In genomic region chr15:50116477-50116876, GRCh38 we compare ENCODE assay signal across 1 cellular context.
TF ChIP-seq lines count a peak whose summit lies in the region.

No MANE protein-coding gene starts in this region.

TF ChIP-seq in H1, 55 proteins besides CTCF, POLR2A, EP300 and RAD21 (continued from another document):
- TF ChIP-seq RXRA (IDR thresholded peaks at IDR 0.05; ENCODE audit: insufficient read depth, low read depth, low read length): 0 out of 2 replicates have a peak, but pooled peaks have one; percentile 14
- no peak for TF ChIP-seq POU5F1 (IDR thresholded peaks at IDR 0.05; ENCODE audit: low read depth, low read length)
- no peak for TF ChIP-seq CBX8 (IDR thresholded peaks at IDR 0.05; ENCODE audit: borderline replicate concordance, low read depth, low read length)
- no peak for TF ChIP-seq KDM1A (IDR thresholded peaks at IDR 0.05; ENCODE audit: borderline replicate concordance, low read length)
- TF ChIP-seq ZNF274 (IDR thresholded peaks at IDR 0.05; ENCODE audit: borderline replicate concordance, extremely low read depth, low read length): no peak
- 0 out of 2 replicates have a peak, but pooled peaks have one; percentile 15 for TF ChIP-seq JUND (IDR thresholded peaks at IDR 0.05; ENCODE audit: low read length)
- no peak for TF ChIP-seq SP2 (IDR thresholded peaks at IDR 0.05; ENCODE audit: low read length)
- no peak for TF ChIP-seq TBP (IDR thresholded peaks at IDR 0.05; ENCODE audit: low read depth, low read length)
- TF ChIP-seq RBBP5 (IDR thresholded peaks at IDR 0.05; ENCODE audit: borderline replicate concordance, low read depth, low read length): no peak
- no peak for TF ChIP-seq KDM5A (IDR thresholded peaks at IDR 0.05; ENCODE audit: low read length)
- TF ChIP-seq CBX5 (IDR thresholded peaks at IDR 0.05; ENCODE audit: low read depth, low read length): no peak
